In genomic region chr20:48706710-48707339, GRCh38 we compare ENCODE assay signal across 15 cellular contexts.
DNase-seq lines count a peak whose midpoint lies in the region; ATAC-seq and TF ChIP-seq lines count a peak whose summit lies in the region.
"Had no signal": no experiment of that assay in that cellular context is flagged by ENCODE, and none has a peak within 500 bp of the region (broad histone marks: within the 10 kb centered on the region; RNA-seq: fewer than 3 reads in every experiment).

No MANE protein-coding gene starts in this region.

- H3K36me3 ChIP-seq in ascending aorta (no peaks in the 10 kb centered on the region), thoracic aorta (no peaks in the 10 kb centered on the region), Karpas-422 (ENCODE audit: insufficient read depth, low read length) (no peaks in the 10 kb centered on the region)
- H3K36me3 ChIP-seq: ovary had no signal

- H3K79me2 ChIP-seq in Karpas-422 (ENCODE audit: low read length): no peaks in the 10 kb centered on the region

- peaks cover 25% of the 10 kb centered on the region for H3K4me1 Mint-ChIP-seq in activated T-cell treated with anti-CD3 and anti-CD28 coated beads, Interleukin-2, amount 50 U/mL, for 72 hours (ENCODE audit: low read depth)
- H3K4me1 Mint-ChIP-seq in activated T-cell treated with anti-CD3 and anti-CD28 coated beads, Interleukin-2, amount 50 U/mL, for 4 hours (ENCODE audit: low read depth): peaks cover 43% of the 10 kb centered on the region

- no peak for DNase-seq in activated T-cell treated with anti-CD3 and anti-CD28 coated beads, Interleukin-2, amount 50 U/mL, for 72 hours
- DNase-seq in activated T-cell treated with anti-CD3 and anti-CD28 coated beads, Interleukin-2, amount 50 U/mL, for 4 hours: no peak
- DNase-seq in ascending aorta (ENCODE audit: low spot score in 2 of 2) (peak in 1 of 2 donors; percentile 90), thoracic aorta (ENCODE audit: low spot score) (peak; percentile 41), Karpas-422 (no peak)
- DNase-seq: activated effector memory CD4-positive, alpha-beta T cell treated with anti-CD3 and anti-CD28 coated beads, Interleukin-2, amount 50 U/mL, for 16 hours; NCI-H2227 treated with DMSO at 0.1 percent for 48 hours; ovary; stimulated activated CD4-positive, alpha-beta T cell treated with anti-CD3 and anti-CD28 coated beads, Interleukin-4, amount 100 ng/mL, for 4 hours had no signal

- intact Hi-C loops in ascending aorta (cut with DNase I): loop anchor here (1.0 kb wide), 1 partner anchor 13 kb away; no protein-coding TSS in a partner anchor

- no peaks in the 10 kb centered on the region for H3K27me3 Mint-ChIP-seq in activated T-cell treated with anti-CD3 and anti-CD28 coated beads, Interleukin-2, amount 50 U/mL, for 72 hours (ENCODE audit: low read depth)
- H3K27me3 Mint-ChIP-seq in activated T-cell treated with anti-CD3 and anti-CD28 coated beads, Interleukin-2, amount 50 U/mL, for 4 hours (ENCODE audit: low read depth): no peaks in the 10 kb centered on the region
- H3K27me3 Mint-ChIP-seq: dendritic cell treated with granulocyte-macrophage colony-stimulating factor and Interleukin-4, amounts not matched to agents 40 ng/mL and 50 ng/mL, for 4 days had no signal

- H3K27me3 ChIP-seq in ascending aorta (no peaks in the 10 kb centered on the region), layer of hippocampus (ENCODE audit: control insufficient read depth, insufficient read depth, low read length) (no peaks in the 10 kb centered on the region), thoracic aorta (replicated peaks; ENCODE audit: insufficient read depth) (no peaks in the 10 kb centered on the region), Karpas-422 (ENCODE audit: low read length) (no peaks in the 10 kb centered on the region)
- H3K27me3 ChIP-seq: left lung, ovary had no signal

- no peaks in the 10 kb centered on the region for H4K20me1 ChIP-seq in Karpas-422 (ENCODE audit: insufficient read depth, low read depth, low read length)

- H2AFZ ChIP-seq in Karpas-422 (ENCODE audit: low read length): no peak overlapping the region

- H3K4me3 Mint-ChIP-seq in activated T-cell treated with anti-CD3 and anti-CD28 coated beads, Interleukin-2, amount 50 U/mL, for 72 hours: peak overlapping the region; percentile 3 to 36
- no peak overlapping the region for H3K4me3 Mint-ChIP-seq in activated T-cell treated with anti-CD3 and anti-CD28 coated beads, Interleukin-2, amount 50 U/mL, for 4 hours
- H3K4me3 Mint-ChIP-seq: dendritic cell treated with granulocyte-macrophage colony-stimulating factor and Interleukin-4, amounts not matched to agents 40 ng/mL and 50 ng/mL, for 4 days had no signal

- peak in 1 of 2 donors; percentile 27 for ATAC-seq in activated T-cell treated with anti-CD3 and anti-CD28 coated beads, Interleukin-2, amount 50 U/mL, for 72 hours (replicated peaks in 1 of 2)
- ATAC-seq in activated T-cell treated with anti-CD3 and anti-CD28 coated beads, Interleukin-2, amount 50 U/mL, for 4 hours: no peak
- ATAC-seq in thoracic aorta (ENCODE audit: insufficient number of reproducible peaks, low FRiP score, low read depth): no peak
- ATAC-seq in HG03439 (IDR thresholded peaks at IDR 0.05; ENCODE audit: unreplicated experiment): no peak
- no peak for ATAC-seq in GM21529 (IDR thresholded peaks at IDR 0.05; ENCODE audit: unreplicated experiment)
- ATAC-seq: left lung had no signal

- H3K9me3 ChIP-seq in ascending aorta (no peaks in the 10 kb centered on the region), thoracic aorta (no peaks in the 10 kb centered on the region), Karpas-422 (ENCODE audit: low read length) (no peaks in the 10 kb centered on the region)
- H3K9me3 ChIP-seq: left lung, ovary had no signal

- peaks cover 7 to 14% of the 10 kb centered on the region in 2 donors for H3K36me3 Mint-ChIP-seq in activated T-cell treated with anti-CD3 and anti-CD28 coated beads, Interleukin-2, amount 50 U/mL, for 72 hours (ENCODE audit: insufficient read depth in 2 of 2)
- peaks cover 21% of the 10 kb centered on the region for H3K36me3 Mint-ChIP-seq in activated T-cell treated with anti-CD3 and anti-CD28 coated beads, Interleukin-2, amount 50 U/mL, for 4 hours (ENCODE audit: insufficient read depth)

- TF ChIP-seq CTCF in ascending aorta (IDR thresholded peaks at IDR 0.05) (no peak), thoracic aorta (IDR thresholded peaks at IDR 0.05) (no peak)

- peak overlapping the region; percentile 82 to 96 for H3K27ac ChIP-seq in ascending aorta
- H3K27ac ChIP-seq in layer of hippocampus (ENCODE audit: low read depth, low read length): peak overlapping the region; percentile 21
- H3K27ac ChIP-seq in thoracic aorta: peak overlapping the region; percentile 78 to 90
- H3K27ac ChIP-seq in Karpas-422 (ENCODE audit: low read length): no peak overlapping the region
- H3K27ac ChIP-seq: ovary, VCaP had no signal

- H3K4me1 ChIP-seq in ascending aorta (peaks cover 29 to 80% of the 10 kb centered on the region in 2 donors), thoracic aorta (ENCODE audit: control insufficient read depth in 1 of 2, low read depth in 2 of 2) (peaks cover 63 to 100% of the 10 kb centered on the region in 2 donors), Karpas-422 (ENCODE audit: low read length) (no peaks in the 10 kb centered on the region)

- no peak overlapping the region for H3K9ac ChIP-seq in Karpas-422 (ENCODE audit: low read length)

- no peak overlapping the region for H3K4me2 ChIP-seq in Karpas-422 (ENCODE audit: low read depth, low read length, poor library complexity, severe bottlenecking)

- H3K9me3 Mint-ChIP-seq in activated T-cell treated with anti-CD3 and anti-CD28 coated beads, Interleukin-2, amount 50 U/mL, for 72 hours: no peaks in the 10 kb centered on the region
- H3K9me3 Mint-ChIP-seq in activated T-cell treated with anti-CD3 and anti-CD28 coated beads, Interleukin-2, amount 50 U/mL, for 4 hours: no peaks in the 10 kb centered on the region
- H3K9me3 Mint-ChIP-seq: dendritic cell treated with granulocyte-macrophage colony-stimulating factor and Interleukin-4, amounts not matched to agents 40 ng/mL and 50 ng/mL, for 4 days had no signal

- no peaks in the 10 kb centered on the region for H3K9me2 ChIP-seq in Karpas-422 (replicated peaks; ENCODE audit: insufficient read depth, low read length)

- H3K4me3 ChIP-seq in ascending aorta: no peak overlapping the region
- H3K4me3 ChIP-seq in thoracic aorta: no peak overlapping the region
- H3K4me3 ChIP-seq in Karpas-422 (ENCODE audit: low read length): no peak overlapping the region
- H3K4me3 ChIP-seq: left lung, ovary had no signal

- H3K27ac Mint-ChIP-seq in activated T-cell treated with anti-CD3 and anti-CD28 coated beads, Interleukin-2, amount 50 U/mL, for 72 hours: peak overlapping the region; percentile 79
- H3K27ac Mint-ChIP-seq: dendritic cell treated with granulocyte-macrophage colony-stimulating factor and Interleukin-4, amounts not matched to agents 40 ng/mL and 50 ng/mL, for 4 days had no signal
